In genomic region chr19:6333439-6333838, GRCh38 we compare ENCODE assay signal across 26 cellular contexts. TPM values are rescaled to one million over a fixed set of nuclear protein-coding genes. Genes with fewer than 3 reads are reported as not detected.
DNase-seq lines count a peak whose midpoint lies in the region; ATAC-seq, FAIRE-seq and TF ChIP-seq lines count a peak whose summit lies in the region.
"Had no signal": no experiment of that assay in that cellular context is flagged by ENCODE, and none has a peak within 500 bp of the region (broad histone marks: within the 10 kb centered on the region; RNA-seq: fewer than 3 reads in every experiment).

Gene ACER1 (minus strand): TSS chr19:6333612. CDS start chr19:6333551, 61 bp downstream.

- no peak for TF ChIP-seq RAD21 in K562 (CRISPR knock-in tag; conservative IDR thresholded peaks at IDR 0.05 in 1 of 2, IDR thresholded peaks at IDR 0.05 in 1 of 2)

- H3K4me3 ChIP-seq in K562 (no peak within 1 kb of the TSS), neuronal stem cell (ENCODE audit: low read length in 2 of 2) (no peak within 1 kb of the TSS)
- H3K4me3 ChIP-seq: BLaER1 treated with 17β-estradiol and CSF1 and Interleukin-3, amounts not matched to agents 10 nM and 100 nM; SK-N-MC had no signal

- H2AFZ ChIP-seq in K562 (ENCODE audit: low read depth, low read length) (no peak within 1 kb of the TSS), neuronal stem cell (ENCODE audit: low read length) (no peak within 1 kb of the TSS)

- H3K79me2 ChIP-seq in K562 (ENCODE audit: control insufficient read depth, insufficient read depth, low read length), result no peaks in the 10 kb centered on the region

- peaks cover 10% of the 10 kb centered on the region for H3K27me3 Mint-ChIP-seq in nephron progenitor cell (ENCODE audit: low read depth, poor library complexity)

- no peaks in the 10 kb centered on the region for H3K9me3 Mint-ChIP-seq in nephron progenitor cell
- H3K9me3 Mint-ChIP-seq: CD8-positive, alpha-beta T cell had no signal

- intact Hi-C loops in K562 (cut with micrococcal nuclease), result no loop called here

- no peaks in the 10 kb centered on the region for H3K36me3 Mint-ChIP-seq in nephron progenitor cell (ENCODE audit: low read depth)

- peaks cover 0 to 37% of the 10 kb centered on the region in 2 experiments for H3K27me3 ChIP-seq in K562 (ENCODE audit: control insufficient read depth in 2 of 2, insufficient read depth in 2 of 2, low read length in 2 of 2)
- H3K27me3 ChIP-seq in neuronal stem cell (ENCODE audit: control insufficient read depth in 3 of 3, insufficient read depth in 3 of 3, low read depth in 1 of 3, low read length in 3 of 3), result no peaks in the 10 kb centered on the region
- H3K27me3 ChIP-seq: BLaER1 treated with 17β-estradiol and CSF1 and Interleukin-3, amounts not matched to agents 10 nM and 100 nM had no signal

- in situ Hi-C loops in K562 (cut with MboI), result no loop called here

- WGBS in K562 (ENCODE audit: insufficient coverage, low coverage, missing lambda C conversion rate), result 21% methylated on average over 11 of the region's 17 CpGs
- WGBS in neuronal stem cell (ENCODE audit: extremely low coverage in 2 of 2, insufficient read length in 2 of 2, insufficient replicate concordance in 1 of 2), 2 donors, result no CpG with 5 or more reads among the region's 17 CpGs

- no peaks in the 10 kb centered on the region for H3K4me1 Mint-ChIP-seq in nephron progenitor cell

- H2BK5ac ChIP-seq in neuronal stem cell (ENCODE audit: low read length), result peak within 1 kb of the TSS; percentile 77

- H3K9ac ChIP-seq in K562 (ENCODE audit: insufficient read depth in 1 of 2, low read depth in 2 of 2, low read length in 2 of 2) (peak within 1 kb of the TSS in 1 of 2 experiments; percentile 26; a peak in 1 of 4 replicates), neuronal stem cell (ENCODE audit: low read depth, low read length, poor library complexity) (no peak within 1 kb of the TSS)
- H3K9ac ChIP-seq: BLaER1 treated with 17β-estradiol and CSF1 and Interleukin-3, amounts not matched to agents 10 nM and 100 nM had no signal

- H3K36me3 ChIP-seq in K562 (ENCODE audit: control insufficient read depth, insufficient read depth, low read length) (no peaks in the 10 kb centered on the region), neuronal stem cell (replicated peaks in 1 of 2; ENCODE audit: control insufficient read depth in 2 of 2, insufficient read depth in 2 of 2, low read length in 2 of 2) (no peaks in the 10 kb centered on the region)
- H3K36me3 ChIP-seq: BLaER1 treated with 17β-estradiol and CSF1 and Interleukin-3, amounts not matched to agents 10 nM and 100 nM had no signal

- H4K20me1 ChIP-seq in K562 (replicated peaks; ENCODE audit: control insufficient read depth, insufficient read depth, low read length), result no peaks in the 10 kb centered on the region; the same call in 1 of the 2 replicates
- H4K20me1 ChIP-seq: BLaER1 treated with 17β-estradiol and CSF1 and Interleukin-3, amounts not matched to agents 10 nM and 100 nM had no signal

- H3K4me2 ChIP-seq in K562 (ENCODE audit: insufficient read depth, low read length), result no peak within 1 kb of the TSS
- no peak within 1 kb of the TSS for H3K4me2 ChIP-seq in neuronal stem cell (ENCODE audit: insufficient read depth, low read length, poor library complexity, severe bottlenecking)
- H3K4me2 ChIP-seq: BLaER1 treated with 17β-estradiol and CSF1 and Interleukin-3, amounts not matched to agents 10 nM and 100 nM had no signal

- H3K23ac ChIP-seq in neuronal stem cell (ENCODE audit: low read depth, low read length, poor library complexity), result no peak within 1 kb of the TSS

- no peak for TF ChIP-seq CTCF in K562 (IDR thresholded peaks at IDR 0.05 in 2 of 3, conservative IDR thresholded peaks at IDR 0.05 in 1 of 3; ENCODE audit: insufficient read depth in 2 of 3, low read depth in 1 of 3, low read length in 3 of 3)
- no peak for TF ChIP-seq CTCF in nephron progenitor cell (IDR thresholded peaks at IDR 0.05)

- H3K14ac ChIP-seq in neuronal stem cell (ENCODE audit: low read length), result peak within 1 kb of the TSS; percentile 64

- ATAC-seq in K562, result no peak
- no peak for ATAC-seq in GM19351 (IDR thresholded peaks at IDR 0.05; ENCODE audit: unreplicated experiment)
- ATAC-seq: CD8-positive, alpha-beta T cell; HepG2 had no signal

- no peak within 1 kb of the TSS for H4K8ac ChIP-seq in neuronal stem cell (ENCODE audit: low read depth, low read length)

- no peak for TF ChIP-seq POLR2A in K562 (conservative IDR thresholded peaks at IDR 0.05)

- no peaks in the 10 kb centered on the region for H3K9me1 ChIP-seq in K562 (ENCODE audit: control insufficient read depth, insufficient read depth, low read length)

- H3K27ac ChIP-seq in K562 (ENCODE audit: extremely low read depth, low read depth, low read length), result no peak within 1 kb of the TSS
- no peak within 1 kb of the TSS for H3K27ac ChIP-seq in neuronal stem cell (replicated peaks; ENCODE audit: low read length)
- H3K27ac ChIP-seq: 22Rv1; BLaER1 treated with 17β-estradiol and CSF1 and Interleukin-3, amounts not matched to agents 10 nM and 100 nM; SK-N-MC had no signal

- peak within 1 kb of the TSS; percentile 13 for H3K18ac ChIP-seq in neuronal stem cell (ENCODE audit: low read length)

- DNase-seq in DMS53 (lab: John Stamatoyannopoulos, UW) (peak; percentile 11), DMS53 treated with DMSO at 0.1 percent for 48 hours (lab: John Stamatoyannopoulos, UW; ENCODE audit: unreplicated experiment) (no peak), K562 (ENCODE audit: extremely low read depth in 1 of 4, low spot score in 3 of 4) (no peak), neuronal stem cell (ENCODE audit: low spot score) (no peak), nephron progenitor cell (no peak), LoVo (ENCODE audit: low spot score) (no peak)
- DNase-seq in stimulated activated naive CD4-positive, alpha-beta T cell treated with Interleukin-2 at 50 U/mL for 16 hours (lab: John Stamatoyannopoulos, UW), result no peak
- DNase-seq: CD8-positive, alpha-beta T cell; EL; H7; KG1; MV-4-11; NCI-H1694; NCI-H2081; NCI-H2171 treated with DMSO at 0.1 percent for 48 hours; NCI-H524 treated with DMSO at 0.1 percent for 48 hours; NCI-H82; RPMI8226; SHP77 had no signal

- no peak for TF ChIP-seq EP300 in K562 (IDR thresholded peaks at IDR 0.05; ENCODE audit: low read length)

- peak within 1 kb of the TSS; percentile 76 for H3K4ac ChIP-seq in neuronal stem cell (ENCODE audit: low read length)

- H3K9me3 ChIP-seq in K562 (replicated peaks; ENCODE audit: control insufficient read depth, insufficient read depth, low read depth, low read length) (no peaks in the 10 kb centered on the region; the same call in 1 of the 2 replicates), neuronal stem cell (replicated peaks in 1 of 2; ENCODE audit: control insufficient read depth in 2 of 2, insufficient read depth in 1 of 2, low read depth in 1 of 2, low read length in 2 of 2) (no peaks in the 10 kb centered on the region)
- H3K9me3 ChIP-seq: BLaER1 treated with 17β-estradiol and CSF1 and Interleukin-3, amounts not matched to agents 10 nM and 100 nM had no signal

- peaks cover 0 to 5% of the 10 kb centered on the region in 2 experiments; a peak in 2 of 5 replicates for H3K4me1 ChIP-seq in K562 (replicated peaks in 1 of 2; ENCODE audit: control insufficient read depth in 2 of 2, insufficient read depth in 2 of 2, low read length in 2 of 2)
- no peaks in the 10 kb centered on the region for H3K4me1 ChIP-seq in neuronal stem cell (ENCODE audit: control insufficient read depth in 2 of 2, insufficient read depth in 1 of 2, low read depth in 1 of 2, low read length in 2 of 2)
- H3K4me1 ChIP-seq: BLaER1 treated with 17β-estradiol and CSF1 and Interleukin-3, amounts not matched to agents 10 nM and 100 nM had no signal

- FAIRE-seq in K562 (lab: Jason Lieb, UNC), result no peak
- FAIRE-seq: GM19239, HepG2 had no signal

- POLR2A ChIA-PET in K562 (lab: Yijun Ruan, JAX), result no interaction called here

- H3K27ac Mint-ChIP-seq in nephron progenitor cell, result no peak within 1 kb of the TSS
- H3K27ac Mint-ChIP-seq: CD8-positive, alpha-beta T cell had no signal

- H2BK12ac ChIP-seq in neuronal stem cell (ENCODE audit: low read length), result no peak within 1 kb of the TSS

- no peak within 1 kb of the TSS for H4K91ac ChIP-seq in neuronal stem cell (ENCODE audit: low read depth, low read length, poor library complexity)

- H3K4me3 Mint-ChIP-seq in nephron progenitor cell, result no peak within 1 kb of the TSS
- H3K4me3 Mint-ChIP-seq: CD8-positive, alpha-beta T cell had no signal

- no peaks in the 10 kb centered on the region for H3K79me1 ChIP-seq in neuronal stem cell (ENCODE audit: low read depth, low read length)

- peak within 1 kb of the TSS; percentile 5 for H2AK5ac ChIP-seq in neuronal stem cell (ENCODE audit: low read depth, low read length)

- H2BK15ac ChIP-seq in neuronal stem cell (ENCODE audit: low read length), result no peak within 1 kb of the TSS

- CTCF ChIA-PET in K562 (lab: Yijun Ruan, JAX; ENCODE audit: low intra/inter-chr PET ratio), result no interaction called here

- H2BK120ac ChIP-seq in neuronal stem cell (ENCODE audit: low read depth, low read length), result no peak within 1 kb of the TSS

- BruUV-seq in K562 (replicated peaks; lab: Mats Ljungman, UMichigan), result no TSS peak

TF ChIP-seq in K562, 482 proteins besides CTCF, POLR2A, EP300 and RAD21 (continues in another document):
- TF ChIP-seq EGR1 (conservative IDR thresholded peaks at IDR 0.05), result peak; percentile 67

RNA-seq across cellular contexts. Expression of gene ACER1, which starts in this region (rescaled TPM):
- total RNA-seq in K562 (2011; cell fraction: chromatin; rRNA removed; ENCODE audit: low replicate concordance), result not detected in 2 replicates
- total RNA-seq in K562 (2011; cell fraction: nucleolus; rRNA removed), result not detected in 2 replicates
- not detected in 2 replicates for total RNA-seq in K562 (2011; cell fraction: nucleoplasm; rRNA removed)
- total RNA-seq in K562 (2014; rRNA removed), result not detected in 2 replicates
- not detected in 2 replicates for total RNA-seq in K562 (2014; rRNA removed; fragmentation: Illumina TruSeq; extraction: Trizol)
- not detected in 2 replicates for total RNA-seq in K562 (2015; rRNA removed; fragmentation: Illumina TruSeq; extraction: Trizol)
- total RNA-seq in K562 (2021), result not detected in 2 replicates
- not detected in 2 replicates for polyA plus RNA-seq in K562 (2011; rRNA removed)
- polyA plus RNA-seq in K562 (2011; cell fraction: cytosol; rRNA removed), result not detected in 2 replicates
- polyA plus RNA-seq in K562 (2011; cell fraction: nucleus; rRNA removed), result not detected in 2 replicates
- polyA plus RNA-seq in K562 (2012), result not detected in 2 replicates
- not detected in 2 replicates for polyA plus RNA-seq in K562 (2014; fragmentation: Illumina TruSeq; extraction: Trizol)
- polyA plus RNA-seq in K562 (2014; fragmentation: Nextera tagmentation; extraction: Ambion mirVana), result not detected
- not detected in 2 replicates for polyA plus RNA-seq in K562 (2014; rRNA removed)
- not detected in 2 replicates for polyA minus RNA-seq in K562 (2011; rRNA and poly(A)+ RNA removed)
- not detected in 2 replicates for polyA minus RNA-seq in K562 (2011; cell fraction: cytosol; rRNA and poly(A)+ RNA removed)
- not detected in 2 replicates for polyA minus RNA-seq in K562 (2011; cell fraction: nucleus; rRNA and poly(A)+ RNA removed)
- not detected for polyA plus RNA-seq in neuronal stem cell (2013, experiment 1 of 2)
- not detected for polyA plus RNA-seq in neuronal stem cell (2013, experiment 2 of 2)
- total RNA-seq: H7, HepG2, OCI-LY7 had no signal
- polyA plus RNA-seq: HepG2 had no signal
